ENCODE assay signal across 28 cellular contexts in genomic region chr2:168641636-168642035, GRCh38.
"Had no signal": no experiment of that assay in that cellular context is flagged by ENCODE, and none has a peak within 500 bp of the region (broad histone marks: within the 10 kb centered on the region; RNA-seq: fewer than 3 reads in every experiment).

No MANE protein-coding gene starts in this region.

- H3K4me3 ChIP-seq: adrenal gland, ascending aorta, cardiac muscle cell, MG63 had no signal

- DNase-seq: activated CD4-positive, alpha-beta T cell treated with anti-CD3 and anti-CD28 coated beads for 48 hours; activated CD4-positive, alpha-beta T cell treated with anti-CD3 and anti-CD28 coated beads, Interleukin-2, amount 50 U/mL, for 4 hours; activated CD4-positive, CD25-positive, alpha-beta regulatory T cell treated with anti-CD3 and anti-CD28 coated beads, Interleukin-2, amount 50 U/mL, for 72 hours; activated CD8-positive, alpha-beta memory T cell treated with anti-CD3 and anti-CD28 coated beads, Interleukin-2, amount 50 U/mL, for 48 hours; activated CD8-positive, alpha-beta T cell treated with anti-CD3 and anti-CD28 coated beads, Interleukin-2, amount 10 ng/mL, durations not matched to agents 7 days and 5 days; activated naive CD4-positive, alpha-beta T cell treated with anti-CD3 and anti-CD28 coated beads, Interleukin-2, amount 50 U/mL, for 16 hours; activated naive CD8-positive, alpha-beta T cell treated with anti-CD3 and anti-CD28 coated beads, Interleukin-2, amount 10 ng/mL, durations not matched to agents 7 days and 5 days; activated T-cell treated with anti-CD3 and anti-CD28 coated beads, Interleukin-2, amount 50 U/mL, for 1 hour; adrenal gland; MG63; MV-4-11; NCI-H1092 treated with DMSO at 0.1 percent for 48 hours; NCI-H1417 treated with DMSO at 0.1 percent for 48 hours; NCI-H1694; NCI-H2029; NCI-H2107; NCI-H510A treated with DMSO at 0.1 percent for 48 hours; NCI-H69; NK-92 treated with Interleukin-12 subunit alpha and Interleukin-12 subunit beta, amount 100 ng/mL, for 24 hours; OCI-M1; RPMI8226; SIG-M5; T-helper 17 cell; T-helper 9 cell had no signal

- H3K27ac ChIP-seq: adrenal gland, ascending aorta, cardiac muscle cell had no signal

- H3K36me3 ChIP-seq: adrenal gland, ascending aorta, cardiac muscle cell, MG63 had no signal

- H3K4me1 ChIP-seq: ascending aorta had no signal

- ATAC-seq: activated CD8-positive, alpha-beta T cell treated with anti-CD3 and anti-CD28 coated beads, Interleukin-2, amount 10 ng/mL, durations not matched to agents 7 days and 5 days; Panc1; T-helper 17 cell; WTC11 had no signal

- H3K27me3 ChIP-seq: adrenal gland, ascending aorta, cardiac muscle cell, MG63 had no signal

- H3K9me3 ChIP-seq: adrenal gland, ascending aorta had no signal
